In genomic region chr7:142365410-142365842, GRCh38 we compare ENCODE assay signal across 22 cellular contexts.
A peak's percentile ranks its signal among the peaks of the same experiment; 100 is the strongest.
DNase-seq lines count a peak whose midpoint lies in the region; ATAC-seq and TF ChIP-seq lines count a peak whose summit lies in the region.
"Had no signal": no experiment of that assay in that cellular context is flagged by ENCODE, and none has a peak within 500 bp of the region (broad histone marks: within the 10 kb centered on the region; RNA-seq: fewer than 3 reads in every experiment).

No MANE protein-coding gene starts in this region.

- CTCF ChIA-PET in WTC11 (lab: Charles Lee): interaction anchor here (0.6 to 3.4 kb wide), 20 partner anchors 10 to 446 kb away, joined by 3 to 49 read pairs (median 6); no protein-coding TSS in a partner anchor

- H2BK5ac ChIP-seq in mesendoderm (ENCODE audit: low read length): no peak overlapping the region

- no peak overlapping the region for H2BK120ac ChIP-seq in mesendoderm (ENCODE audit: low read depth, low read length)

- no peaks in the 10 kb centered on the region for H3K36me3 ChIP-seq in H7 (replicated peaks; ENCODE audit: control insufficient read depth, insufficient read depth, low read length)
- H3K36me3 ChIP-seq in mesendoderm (ENCODE audit: control insufficient read depth, insufficient read depth, low read length): no peaks in the 10 kb centered on the region
- H3K36me3 ChIP-seq: BLaER1 had no signal

- H2AK5ac ChIP-seq in mesendoderm (ENCODE audit: low read length): no peak overlapping the region

- peaks cover 50% of the 10 kb centered on the region for H3K36me3 Mint-ChIP-seq in WTC11

- ATAC-seq in WTC11: peak; percentile 97
- ATAC-seq: Right ventricle myocardium inferior had no signal

- no peaks in the 10 kb centered on the region for H3K79me1 ChIP-seq in mesendoderm (ENCODE audit: low read length)

- H3K4ac ChIP-seq in mesendoderm (ENCODE audit: low read depth, low read length): no peak overlapping the region

- TF ChIP-seq CTCF in WTC11 (IDR thresholded peaks at IDR 0.05): no peak

- H3K27ac Mint-ChIP-seq in WTC11: peak overlapping the region; percentile 99
- H3K27ac Mint-ChIP-seq: CD4-positive, alpha-beta memory T cell; HFFc6; IgD-negative memory B cell had no signal

- H3K4me1 Mint-ChIP-seq in WTC11: peaks cover 37% of the 10 kb centered on the region
- H3K4me1 Mint-ChIP-seq: IgD-negative memory B cell had no signal

- POLR2A ChIA-PET in WTC11 (lab: Charles Lee): interaction anchor here (1.3 to 2.0 kb wide), 2 partner anchors 10 to 43 kb away, joined by 3 to 5 read pairs; no protein-coding TSS in a partner anchor

- DNase-seq in H7: peak; percentile 60
- DNase-seq in WTC11 (ENCODE audit: low spot score): peak; percentile 64
- peak; percentile 98 for DNase-seq in iPS DF 19.7 (ENCODE audit: low read depth, low spot score)
- peak; percentile 65 for DNase-seq in mesendoderm
- no peak for DNase-seq in activated CD8-positive, alpha-beta memory T cell treated with anti-CD3 and anti-CD28 coated beads, Interleukin-2, amount 50 U/mL, for 4 hours
- DNase-seq in NCI-H82 (lab: John Stamatoyannopoulos, UW): no peak
- DNase-seq in inferior parietal cortex (ENCODE audit: extremely low spot score): no peak
- DNase-seq: CD4-positive, alpha-beta memory T cell; DMS153; GOT3; HFFc6; Kasumi-1; MM.1S; NCI-H1092 treated with DMSO at 0.1 percent for 48 hours; NCI-H146; NCI-H2081; NCI-H2171 treated with DMSO at 0.1 percent for 48 hours; NCI-H446 treated with DMSO at 0.1 percent for 48 hours; NCI-H69 had no signal

- no peak overlapping the region for H3K9ac ChIP-seq in mesendoderm (ENCODE audit: low read length)
- H3K9ac ChIP-seq: BLaER1 had no signal

- no CpG with 5 or more reads among the region's 2 CpGs for WGBS in mesendoderm (ENCODE audit: extremely low coverage, insufficient coverage, low lambda C conversion rate)

- no peaks in the 10 kb centered on the region for H3K27me3 ChIP-seq in H7 (ENCODE audit: control insufficient read depth, insufficient read depth, low read length)
- H3K27me3 ChIP-seq in mesendoderm (ENCODE audit: insufficient read depth, low read length, poor library complexity): no peaks in the 10 kb centered on the region
- H3K27me3 ChIP-seq: BLaER1 had no signal

- H4K8ac ChIP-seq in mesendoderm (ENCODE audit: low read depth, low read length): no peak overlapping the region

- no peak overlapping the region for H3K23ac ChIP-seq in mesendoderm (ENCODE audit: low read length)

- no peaks in the 10 kb centered on the region for H3K79me2 ChIP-seq in mesendoderm (ENCODE audit: control insufficient read depth, insufficient read depth, low read length)

- no peak overlapping the region for H3K4me2 ChIP-seq in mesendoderm (ENCODE audit: low read length)
- H3K4me2 ChIP-seq: BLaER1 had no signal

- no peak overlapping the region for H4K5ac ChIP-seq in mesendoderm (ENCODE audit: low read length)

- peaks cover 45% of the 10 kb centered on the region for H3K27me3 Mint-ChIP-seq in WTC11 (ENCODE audit: low read depth)

- no peak overlapping the region for H3K56ac ChIP-seq in mesendoderm (ENCODE audit: low read length)

- H3K27ac ChIP-seq in mesendoderm (ENCODE audit: low read depth, low read length): no peak overlapping the region
- H3K27ac ChIP-seq: BLaER1 had no signal

- peak overlapping the region; percentile 28; the same call in 1 of the 2 replicates for H3K4me3 Mint-ChIP-seq in WTC11
- H3K4me3 Mint-ChIP-seq: CD4-positive, alpha-beta memory T cell; HFFc6; IgD-negative memory B cell had no signal

- H3K4me3 ChIP-seq in H7 (ENCODE audit: insufficient read depth, low read depth, low read length): no peak overlapping the region
- H3K4me3 ChIP-seq in mesendoderm (ENCODE audit: low read length): no peak overlapping the region
- H3K4me3 ChIP-seq: BLaER1 had no signal

- peaks cover 48% of the 10 kb centered on the region for H3K9me3 Mint-ChIP-seq in WTC11

- no peak overlapping the region for H3K18ac ChIP-seq in mesendoderm (ENCODE audit: low read length)

- no peaks in the 10 kb centered on the region for H3K4me1 ChIP-seq in mesendoderm (ENCODE audit: control insufficient read depth, low read depth, low read length)

- no peak overlapping the region for H2BK15ac ChIP-seq in mesendoderm (replicated peaks; ENCODE audit: low read depth)

TF ChIP-seq in WTC11, 78 proteins besides CTCF, POLR2A, EP300 and RAD21 (continues in another document):
- no peak for TF ChIP-seq PRDM15 (CRISPR knock-in tag; IDR thresholded peaks at IDR 0.05)
- TF ChIP-seq ZNF396 (CRISPR knock-in tag; IDR thresholded peaks at IDR 0.05; ENCODE audit: borderline replicate concordance): peak; percentile 52; the same call in 1 of the 2 replicates
- TF ChIP-seq NR3C1 (CRISPR knock-in tag; conservative IDR thresholded peaks at IDR 0.05; ENCODE audit: low read depth): no peak
- TF ChIP-seq ZNF232 (CRISPR knock-in tag; IDR thresholded peaks at IDR 0.05): 0 out of 2 replicates have a peak, but pooled peaks have one; percentile 43
- peak; percentile 45; the same call in 1 of the 2 replicates for TF ChIP-seq TEAD4 (CRISPR knock-in tag; IDR thresholded peaks at IDR 0.05)
- TF ChIP-seq NFATC4 (CRISPR knock-in tag; IDR thresholded peaks at IDR 0.05): no peak
- no peak for TF ChIP-seq ZNF281 (CRISPR knock-in tag; IDR thresholded peaks at IDR 0.05)
- no peak for TF ChIP-seq E2F1 (CRISPR knock-in tag; IDR thresholded peaks at IDR 0.05)
- TF ChIP-seq NFE2L1 (CRISPR knock-in tag; IDR thresholded peaks at IDR 0.05): peak; percentile 94
- no peak for TF ChIP-seq NFYB (CRISPR knock-in tag; conservative IDR thresholded peaks at IDR 0.05; ENCODE audit: low read depth)
- TF ChIP-seq ZNF138 (CRISPR knock-in tag; conservative IDR thresholded peaks at IDR 0.05): no peak
- no peak for TF ChIP-seq GTF2I (CRISPR knock-in tag; conservative IDR thresholded peaks at IDR 0.05)

Comparison
In these comparisons a context has a peak if more than half of its experiments do, and no peak if none do; other contexts are left out.
1. DNase-seq: peak in H7 (single experiment), WTC11 (single experiment), iPS DF 19.7 (single experiment) and mesendoderm (single experiment); none in activated CD8-positive, alpha-beta memory T cell treated with anti-CD3 and anti-CD28 coated beads, Interleukin-2, amount 50 U/mL, for 4 hours (single experiment), NCI-H82 (single experiment) and inferior parietal cortex (single experiment).